ENCODE assay signal across 36 cellular contexts in genomic region chr10:131421381-131421780, GRCh38.
DNase-seq lines count a peak whose midpoint lies in the region; ATAC-seq, FAIRE-seq and TF ChIP-seq lines count a peak whose summit lies in the region.
"Had no signal": no experiment of that assay in that cellular context is flagged by ENCODE, and none has a peak within 500 bp of the region (broad histone marks: within the 10 kb centered on the region; RNA-seq: fewer than 3 reads in every experiment).

No MANE protein-coding gene starts in this region.

- H2AK5ac ChIP-seq in neuronal stem cell (ENCODE audit: low read depth, low read length) = peak overlapping the region; percentile 61

- no CpG with 5 or more reads among the region's 5 CpGs for WGBS in neuronal stem cell (ENCODE audit: extremely low coverage in 2 of 2, insufficient read length in 2 of 2, insufficient replicate concordance in 1 of 2), 2 donors

- intact Hi-C loops in kidney (cut with DNase I) = no loop called here

- H3K27me3 Mint-ChIP-seq in chondrocyte (ENCODE audit: low read depth) = no peaks in the 10 kb centered on the region
- H3K27me3 Mint-ChIP-seq: B cell; CD4-positive, alpha-beta memory T cell; CD4-positive, alpha-beta T cell; CD4-positive, CD25-positive, alpha-beta regulatory T cell; CD8-positive, alpha-beta memory T cell had no signal

- H3K27ac Mint-ChIP-seq in chondrocyte (ENCODE audit: unreplicated experiment) = no peak overlapping the region
- H3K27ac Mint-ChIP-seq: B cell; CD14-positive monocyte; CD4-positive, alpha-beta memory T cell; CD4-positive, alpha-beta T cell; CD4-positive, CD25-positive, alpha-beta regulatory T cell; CD8-positive, alpha-beta memory T cell; CD8-positive, alpha-beta T cell had no signal

- H4K8ac ChIP-seq in neuronal stem cell (ENCODE audit: low read depth, low read length) = no peak overlapping the region

- H3K27me3 ChIP-seq in BLaER1 (no peaks in the 10 kb centered on the region), neuronal stem cell (ENCODE audit: control insufficient read depth in 3 of 3, insufficient read depth in 3 of 3, low read depth in 1 of 3, low read length in 3 of 3) (no peaks in the 10 kb centered on the region)
- H3K27me3 ChIP-seq: BE2C; BLaER1 treated with 17β-estradiol and CSF1 and Interleukin-3, amounts not matched to agents 10 nM and 100 nM had no signal

- ATAC-seq in GM19351 (IDR thresholded peaks at IDR 0.05; ENCODE audit: unreplicated experiment) (no peak), GM18867 (IDR thresholded peaks at IDR 0.05; ENCODE audit: unreplicated experiment) (no peak)
- ATAC-seq: A549; CD8-positive, alpha-beta T cell had no signal

- H3K9ac ChIP-seq in BLaER1 = no peak overlapping the region
- H3K9ac ChIP-seq in kidney (ENCODE audit: low read length in 2 of 2) = no peak overlapping the region
- no peak overlapping the region for H3K9ac ChIP-seq in neuronal stem cell (ENCODE audit: low read depth, low read length, poor library complexity)

- no peaks in the 10 kb centered on the region for H3K79me1 ChIP-seq in neuronal stem cell (ENCODE audit: low read depth, low read length)

- no peak overlapping the region for H4K91ac ChIP-seq in neuronal stem cell (ENCODE audit: low read depth, low read length, poor library complexity)

- H3K23ac ChIP-seq in neuronal stem cell (ENCODE audit: low read depth, low read length, poor library complexity) = no peak overlapping the region

- H3K4me1 ChIP-seq in BLaER1 (peaks cover 57% of the 10 kb centered on the region), kidney (ENCODE audit: control insufficient read depth in 1 of 2, insufficient read depth in 1 of 2, low read depth in 1 of 2, low read length in 2 of 2) (no peaks in the 10 kb centered on the region), neuronal stem cell (ENCODE audit: control insufficient read depth in 2 of 2, insufficient read depth in 1 of 2, low read depth in 1 of 2, low read length in 2 of 2) (no peaks in the 10 kb centered on the region)
- H3K4me1 ChIP-seq: A549, BE2C, Caco-2 had no signal

- peak overlapping the region; percentile 46 for H3K18ac ChIP-seq in neuronal stem cell (ENCODE audit: low read length)

- H2BK5ac ChIP-seq in neuronal stem cell (ENCODE audit: low read length) = no peak overlapping the region

- H3K9me3 ChIP-seq in BLaER1 (peaks cover 12% of the 10 kb centered on the region), kidney (ENCODE audit: control insufficient read depth in 1 of 2, low read length in 2 of 2) (peaks cover 1 to 8% of the 10 kb centered on the region in 2 donors), neuronal stem cell (replicated peaks in 1 of 2; ENCODE audit: control insufficient read depth in 2 of 2, insufficient read depth in 1 of 2, low read depth in 1 of 2, low read length in 2 of 2) (peaks cover 0 to 1% of the 10 kb centered on the region in 2 donors)
- H3K9me3 ChIP-seq: A549, BE2C, Caco-2 had no signal

- H3K36me3 ChIP-seq in BLaER1 (no peaks in the 10 kb centered on the region; the same call in 1 of the 2 replicates), kidney (ENCODE audit: control insufficient read depth in 1 of 2, insufficient read depth in 2 of 2, low read length in 2 of 2) (no peaks in the 10 kb centered on the region), neuronal stem cell (replicated peaks in 1 of 2; ENCODE audit: control insufficient read depth in 2 of 2, insufficient read depth in 2 of 2, low read length in 2 of 2) (no peaks in the 10 kb centered on the region)
- H3K36me3 ChIP-seq: BE2C; BLaER1 treated with 17β-estradiol and CSF1 and Interleukin-3, amounts not matched to agents 10 nM and 100 nM had no signal

- no peak overlapping the region for H2BK15ac ChIP-seq in neuronal stem cell (ENCODE audit: low read length)

- H3K4me3 Mint-ChIP-seq in chondrocyte (ENCODE audit: unreplicated experiment) = no peak overlapping the region
- H3K4me3 Mint-ChIP-seq: B cell; CD14-positive monocyte; CD4-positive, alpha-beta memory T cell; CD4-positive, alpha-beta T cell; CD4-positive, CD25-positive, alpha-beta regulatory T cell; CD8-positive, alpha-beta memory T cell; CD8-positive, alpha-beta T cell had no signal

- H2BK12ac ChIP-seq in neuronal stem cell (ENCODE audit: low read length) = no peak overlapping the region

- H4K20me1 ChIP-seq in BLaER1 = no peaks in the 10 kb centered on the region
- H4K20me1 ChIP-seq: BLaER1 treated with 17β-estradiol and CSF1 and Interleukin-3, amounts not matched to agents 10 nM and 100 nM had no signal

- H3K4me3 ChIP-seq in BLaER1 = no peak overlapping the region
- no peak overlapping the region for H3K4me3 ChIP-seq in kidney (ENCODE audit: low read length in 2 of 2)
- no peak overlapping the region for H3K4me3 ChIP-seq in neuronal stem cell (ENCODE audit: low read length in 2 of 2)
- H3K4me3 ChIP-seq: A549; BLaER1 treated with 17β-estradiol and CSF1 and Interleukin-3, amounts not matched to agents 10 nM and 100 nM had no signal

- no peak overlapping the region for H3K4ac ChIP-seq in neuronal stem cell (ENCODE audit: low read length)

- no peaks in the 10 kb centered on the region for H3K36me3 Mint-ChIP-seq in chondrocyte (ENCODE audit: low read depth)
- H3K36me3 Mint-ChIP-seq: CD14-positive monocyte; CD4-positive, alpha-beta memory T cell; CD4-positive, CD25-positive, alpha-beta regulatory T cell; CD8-positive, alpha-beta memory T cell; CD8-positive, alpha-beta T cell had no signal

- no peak for TF ChIP-seq CTCF in chondrocyte (IDR thresholded peaks at IDR 0.05)
- TF ChIP-seq CTCF in kidney (IDR thresholded peaks at IDR 0.05; ENCODE audit: borderline replicate concordance, extremely low read depth, insufficient read depth) = no peak

- DNase-seq in chondrocyte (ENCODE audit: low spot score) (peak; percentile 61), kidney (peak; percentile 16), neuronal stem cell (ENCODE audit: low spot score) (no peak), NCI-H146 treated with DMSO at 0.1 percent for 48 hours (lab: John Stamatoyannopoulos, UW; ENCODE audit: unreplicated experiment) (no peak), HTR-8/SVneo (ENCODE audit: insufficient read length, low spot score) (no peak)
- DNase-seq: 8988T; ACHN; AML-193; BE2C; C1 segment of cervical spinal cord; Caco-2; Calu3; CD4-positive, alpha-beta memory T cell; CD4-positive, alpha-beta T cell; CD4-positive, CD25-positive, alpha-beta regulatory T cell; CD8-positive, alpha-beta memory T cell; CD8-positive, alpha-beta T cell; COR-L47; DMS 273 treated with DMSO at 0.1 percent for 48 hours; DMS153; DMS53; DMS79; DMS79 treated with DMSO at 0.1 percent for 48 hours; DND-41; EL had no signal

- H3K9me3 Mint-ChIP-seq in chondrocyte (ENCODE audit: low read depth) = peaks cover 42% of the 10 kb centered on the region

- H3K27ac ChIP-seq in BLaER1 (no peak overlapping the region; the same call in 1 of the 2 replicates), kidney (ENCODE audit: low read depth in 2 of 2, low read length in 2 of 2) (no peak overlapping the region), neuronal stem cell (replicated peaks; ENCODE audit: low read length) (no peak overlapping the region)
- H3K27ac ChIP-seq: 22Rv1, A549, C4-2B had no signal

- H3K14ac ChIP-seq in neuronal stem cell (ENCODE audit: low read length) = no peak overlapping the region

- H3K4me2 ChIP-seq in BLaER1 = peak overlapping the region; percentile 64
- H3K4me2 ChIP-seq in neuronal stem cell (ENCODE audit: insufficient read depth, low read length, poor library complexity, severe bottlenecking) = no peak overlapping the region
- H3K4me2 ChIP-seq: A549 had no signal

- FAIRE-seq in kidney (lab: Jason Lieb, UNC) (no peak), HTR-8/SVneo (lab: Jason Lieb, UNC) (no peak)
- FAIRE-seq: A204.1, A549, D721Med had no signal

- H3K4me1 Mint-ChIP-seq in chondrocyte (ENCODE audit: low read depth) = no peaks in the 10 kb centered on the region
- H3K4me1 Mint-ChIP-seq: B cell; CD14-positive monocyte; CD4-positive, alpha-beta memory T cell; CD4-positive, CD25-positive, alpha-beta regulatory T cell; CD8-positive, alpha-beta memory T cell had no signal

- H2BK120ac ChIP-seq in neuronal stem cell (ENCODE audit: low read depth, low read length) = no peak overlapping the region

- H2AFZ ChIP-seq in neuronal stem cell (ENCODE audit: low read length) = no peak overlapping the region

Comparison
In these comparisons a context has a peak if more than half of its experiments do, and no peak if none do; other contexts are left out.
1. DNase-seq: peak in chondrocyte (single experiment) and kidney (single experiment); none in neuronal stem cell (single experiment), NCI-H146 treated with DMSO at 0.1 percent for 48 hours (single experiment) and HTR-8/SVneo (single experiment).